In genomic region chr15:29815000-29815704, GRCh38 we compare ENCODE assay signal across 11 cellular contexts. TPM values are rescaled to one million over a fixed set of nuclear protein-coding genes. Genes with fewer than 3 reads are reported as not detected.
DNase-seq lines count a peak whose midpoint lies in the region; ATAC-seq, FAIRE-seq and TF ChIP-seq lines count a peak whose summit lies in the region.
"Had no signal": no experiment of that assay in that cellular context is flagged by ENCODE, and none has a peak within 500 bp of the region (broad histone marks: within the 10 kb centered on the region; RNA-seq: fewer than 3 reads in every experiment).

No MANE protein-coding gene starts in this region.

- no peak overlapping the region for H3K9ac ChIP-seq in PC-3 (ENCODE audit: low read length)

- H3K4me2 ChIP-seq in PC-3 (ENCODE audit: low read length) = peak overlapping the region; percentile 59

- peaks cover 13% of the 10 kb centered on the region for H3F3A ChIP-seq in PC-3 (ENCODE audit: low read length, unreplicated experiment)

- H2AFZ ChIP-seq in PC-3 (ENCODE audit: low read length) = no peak overlapping the region

- no peaks in the 10 kb centered on the region for H3K9me3 ChIP-seq in PC-3 (ENCODE audit: low read length)
- no peaks in the 10 kb centered on the region for H3K9me3 ChIP-seq in pancreas
- no peaks in the 10 kb centered on the region for H3K9me3 ChIP-seq in ovary

- CTCF ChIA-PET in PC-3 (lab: Charles Lee) = interaction anchor here (0.5 kb wide), 1 partner anchor 110 kb away, joined by 4 read pairs; no protein-coding TSS in a partner anchor

- H3K9me3 Mint-ChIP-seq in effector memory CD8-positive, alpha-beta T cell = peaks cover 0 to 6% of the 10 kb centered on the region in 2 donors

- POLR2A ChIA-PET in PC-3 (lab: Charles Lee; ENCODE audit: unreplicated experiment) = interaction anchor here (0.7 kb wide), 1 partner anchor 12 kb away, joined by 5 read pairs; no protein-coding TSS in a partner anchor

- H3K27ac ChIP-seq in PC-3 (ENCODE audit: low read length) (no peak overlapping the region), pancreas (peak overlapping the region in 1 of 4 donors; percentile 18), dorsolateral prefrontal cortex (peak overlapping the region in 19 of 59 donors; percentile 1 to 58 (median 17)), ovary (no peak overlapping the region)

- H3K27ac Mint-ChIP-seq in effector memory CD8-positive, alpha-beta T cell = no peak overlapping the region

- no peak for FAIRE-seq in pancreas (lab: Jason Lieb, UNC)

- H4K20me1 ChIP-seq in PC-3 (ENCODE audit: low read length) = peaks cover 86% of the 10 kb centered on the region

- H3K27me3 ChIP-seq in PC-3 (ENCODE audit: low read length) = no peaks in the 10 kb centered on the region
- no peaks in the 10 kb centered on the region for H3K27me3 ChIP-seq in pancreas
- no peaks in the 10 kb centered on the region for H3K27me3 ChIP-seq in dorsolateral prefrontal cortex
- no peaks in the 10 kb centered on the region for H3K27me3 ChIP-seq in ovary

- peaks cover 73% of the 10 kb centered on the region for H3K4me1 ChIP-seq in PC-3 (ENCODE audit: insufficient read depth, low read length)
- H3K4me1 ChIP-seq in pancreas = peaks cover 15 to 50% (median 27%) of the 10 kb centered on the region in 3 donors
- H3K4me1 ChIP-seq in ovary (ENCODE audit: insufficient read depth) = peaks cover 2% of the 10 kb centered on the region

- 21 to 27% methylated on average over 3 of the region's 3 CpGs for WGBS in pancreas, 2 donors
- WGBS in ovary, 3 donors = 55 to 65% (median 59%) methylated on average over 3 of the region's 3 CpGs

- H3K27me3 Mint-ChIP-seq in effector memory CD8-positive, alpha-beta T cell = peaks cover 25 to 57% of the 10 kb centered on the region in 2 donors

- no peaks in the 10 kb centered on the region for H3K4me1 Mint-ChIP-seq in effector memory CD8-positive, alpha-beta T cell (ENCODE audit: low read depth in 2 of 2)

- intact Hi-C loops in PC-3 (cut with micrococcal nuclease) (loop anchor here (5.0 kb wide), 2 partner anchors 43 to 227 kb away; no protein-coding TSS in a partner anchor), pancreas (cut with DNase I) (no loop called here), dorsolateral prefrontal cortex (cut with DNase I) (loop anchor here in 1 of 2 donors (5.0 kb wide), 1 partner anchor 92 kb away; no protein-coding TSS in a partner anchor), ovary (cut with DNase I) (no loop called here)

- TF ChIP-seq CTCF in PC-3 (conservative IDR thresholded peaks at IDR 0.05; ENCODE audit: low read depth, low read length) = no peak
- no peak for TF ChIP-seq CTCF in fibroblast of pulmonary artery (IDR thresholded peaks at IDR 0.05; ENCODE audit: low read length, missing control alignments)
- no peak for TF ChIP-seq CTCF in pancreas (IDR thresholded peaks at IDR 0.05)
- peak in 1 of 56 donors; percentile 26 for TF ChIP-seq CTCF in dorsolateral prefrontal cortex (IDR thresholded peaks at IDR 0.05 in 54 of 56, conservative IDR thresholded peaks at IDR 0.05 in 2 of 56; ENCODE audit: low read depth in 1 of 56, partially characterized antibody in 56 of 56)
- TF ChIP-seq CTCF in ovary (IDR thresholded peaks at IDR 0.05) = no peak

- peaks cover 100% of the 10 kb centered on the region for H3K79me2 ChIP-seq in PC-3 (ENCODE audit: low read length)

- no TSS peak for BruUV-seq in PC-3 (replicated peaks; lab: Mats Ljungman, UMichigan)

- no peak for TF ChIP-seq POLR2A in ovary (IDR thresholded peaks at IDR 0.05)

- TF ChIP-seq EP300 in ovary (IDR thresholded peaks at IDR 0.05) = no peak

- H3K4me3 ChIP-seq in PC-3 (ENCODE audit: low read length) (peak overlapping the region; percentile 32; the same call in 1 of the 2 replicates), fibroblast of pulmonary artery (replicated peaks; ENCODE audit: low read depth, low read length) (no peak overlapping the region), pancreas (no peak overlapping the region), dorsolateral prefrontal cortex (no peak overlapping the region), ovary (no peak overlapping the region)

- DNase-seq in H4 (ENCODE audit: low spot score) (peak; percentile 75), PC-3 (peak; percentile 63), fibroblast of pulmonary artery (ENCODE audit: low read depth) (peak; percentile 40), pancreas (no peak), dorsolateral prefrontal cortex (no peak), NCI-H2227 (lab: John Stamatoyannopoulos, UW; ENCODE audit: unreplicated experiment) (no peak), ovary (no peak)
- DNase-seq in effector memory CD8-positive, alpha-beta T cell = no peak
- DNase-seq: activated CD8-positive, alpha-beta memory T cell treated with anti-CD3 and anti-CD28 coated beads for 24 hours; MV-4-11; occipital lobe had no signal

- H3K36me3 ChIP-seq in PC-3 (ENCODE audit: low read depth, low read length) (no peaks in the 10 kb centered on the region), pancreas (no peaks in the 10 kb centered on the region), ovary (no peaks in the 10 kb centered on the region)

- H3K36me3 Mint-ChIP-seq in effector memory CD8-positive, alpha-beta T cell (ENCODE audit: insufficient read depth) = peaks cover 3% of the 10 kb centered on the region

- peak; percentile 66 for ATAC-seq in PC-3
- peak; percentile 78 to 91 (median 89) for ATAC-seq in pancreas
- ATAC-seq in effector memory CD8-positive, alpha-beta T cell (replicated peaks) = no peak

- H3K9me2 ChIP-seq in PC-3 (replicated peaks; ENCODE audit: low read length) = no peaks in the 10 kb centered on the region

- H3K4me3 Mint-ChIP-seq in effector memory CD8-positive, alpha-beta T cell = no peak overlapping the region

RNA-seq across cellular contexts. Expression of gene TJP1, which starts 7.1 kb away (rescaled TPM):
- total RNA-seq in H4 (2014; rRNA removed; shearing (Covaris generic)) = 23.3 and 27.3 TPM in 2 replicates
- 67.0 and 102 TPM in 2 replicates for total RNA-seq in PC-3 (2014; rRNA removed)
- total RNA-seq in pancreas = 10 to 100 TPM; 35.5 to 80.0 (median 41.3) TPM
- polyA plus RNA-seq in pancreas = 10 to 100 TPM; 14.7 to 17.4 TPM
- 100 to 1,000 TPM; 129 to 405 (median 201) TPM for total RNA-seq in dorsolateral prefrontal cortex
- 100 to 1,000 TPM in 2 of 7 donors, 10 to 100 TPM in 5; 60.7 to 150 (median 81.0) TPM for total RNA-seq in ovary
- 10 to 100 TPM; 25.3 to 67.9 TPM for polyA plus RNA-seq in ovary

Comparison
In these comparisons a context has a peak if more than half of its experiments do, and no peak if none do; other contexts are left out.
1. DNase-seq: peak in H4 (single experiment), PC-3 (single experiment) and fibroblast of pulmonary artery (single experiment); none in pancreas (0 of 6), effector memory CD8-positive, alpha-beta T cell (0 of 3), dorsolateral prefrontal cortex (0 of 10), NCI-H2227 (single experiment) and ovary (0 of 5).